ENCODE assay signal across 8 cellular contexts in genomic region chr3:13452490-13453335, GRCh38. TPM values are rescaled to one million over a fixed set of nuclear protein-coding genes. Genes with fewer than 3 reads are reported as not detected.
DNase-seq lines count a peak whose midpoint lies in the region; ATAC-seq and TF ChIP-seq lines count a peak whose summit lies in the region.

No MANE protein-coding gene starts in this region.

- TF ChIP-seq CTCF in gastroesophageal sphincter (IDR thresholded peaks at IDR 0.05) = peak; percentile 38 to 72 (median 69)

- H3K9me3 ChIP-seq in gastroesophageal sphincter = no peaks in the 10 kb centered on the region

- peak overlapping the region; percentile 92 for H3K4me3 Mint-ChIP-seq in activated naive CD4-positive, alpha-beta T cell treated with anti-CD3 and anti-CD28 coated beads, Interleukin-2, amount 50 U/mL, for 24 hours

- peaks cover 0 to 18% (median 0%) of the 10 kb centered on the region in 3 donors for H3K4me1 ChIP-seq in gastroesophageal sphincter

- DNase-seq in Daoy (ENCODE audit: low read depth) = peak; percentile 37
- DNase-seq in OCI-M2 (lab: John Stamatoyannopoulos, UW; ENCODE audit: unreplicated experiment) = peak; percentile 6
- peak; percentile 51 for DNase-seq in occipital lobe (lab: John Stamatoyannopoulos, UW)
- no peak for DNase-seq in NCI-H446 treated with DMSO at 0.1 percent for 48 hours (lab: John Stamatoyannopoulos, UW)

- WGBS in gastroesophageal sphincter (ENCODE audit: low coverage in 1 of 2), 2 donors = 13% methylated on average over 10 to 12 of the region's 12 CpGs

- no peak for TF ChIP-seq EP300 in gastroesophageal sphincter (IDR thresholded peaks at IDR 0.05)

- H3K36me3 ChIP-seq in gastroesophageal sphincter = no peaks in the 10 kb centered on the region

- no peak for TF ChIP-seq POLR2A in gastroesophageal sphincter (IDR thresholded peaks at IDR 0.05)

- ATAC-seq in HG03432 (IDR thresholded peaks at IDR 0.05; ENCODE audit: unreplicated experiment) (peak; percentile 27), gastroesophageal sphincter (peak; percentile 34), GM21717 (IDR thresholded peaks at IDR 0.05; ENCODE audit: unreplicated experiment) (no peak)

- no peaks in the 10 kb centered on the region for H3K9me3 Mint-ChIP-seq in activated naive CD4-positive, alpha-beta T cell treated with anti-CD3 and anti-CD28 coated beads, Interleukin-2, amount 50 U/mL, for 24 hours

- H3K4me3 ChIP-seq in gastroesophageal sphincter = peak overlapping the region; percentile 41 to 54

- no peak overlapping the region for H3K27ac Mint-ChIP-seq in activated naive CD4-positive, alpha-beta T cell treated with anti-CD3 and anti-CD28 coated beads, Interleukin-2, amount 50 U/mL, for 24 hours

- H3K27me3 ChIP-seq in gastroesophageal sphincter = no peaks in the 10 kb centered on the region

- peak overlapping the region; percentile 24 to 87 (median 80) for H3K27ac ChIP-seq in gastroesophageal sphincter

- H3K36me3 Mint-ChIP-seq in activated naive CD4-positive, alpha-beta T cell treated with anti-CD3 and anti-CD28 coated beads, Interleukin-2, amount 50 U/mL, for 24 hours = peaks cover 1% of the 10 kb centered on the region

- no peaks in the 10 kb centered on the region for H3K27me3 Mint-ChIP-seq in activated naive CD4-positive, alpha-beta T cell treated with anti-CD3 and anti-CD28 coated beads, Interleukin-2, amount 50 U/mL, for 24 hours

- peaks cover 27% of the 10 kb centered on the region for H3K4me1 Mint-ChIP-seq in activated naive CD4-positive, alpha-beta T cell treated with anti-CD3 and anti-CD28 coated beads, Interleukin-2, amount 50 U/mL, for 24 hours

RNA-seq across cellular contexts. Expression of gene HDAC11, which starts 27.4 kb away (rescaled TPM):
- 1.9 and 7.1 TPM in 2 replicates for total RNA-seq in Daoy (2014; rRNA removed; shearing (Covaris generic))
- total RNA-seq in gastroesophageal sphincter = 10 to 100 TPM; 22.3 to 37.1 (median 30.0) TPM
- 12.6 TPM for total RNA-seq in occipital lobe

RNA-seq across cellular contexts. Expression of gene NUP210, which starts 32.6 kb away (rescaled TPM):
- 8.9 and 9.2 TPM in 2 replicates for total RNA-seq in Daoy (2014; rRNA removed; shearing (Covaris generic))
- 1 to 10 TPM; 3.0 to 6.2 (median 4.5) TPM for total RNA-seq in gastroesophageal sphincter
- 7.5 TPM for total RNA-seq in occipital lobe
